23 cellular contexts compared by ENCODE assay signal in genomic region chr10:5587151-5588079, GRCh38.
DNase-seq lines count a peak whose midpoint lies in the region; ATAC-seq, FAIRE-seq and TF ChIP-seq lines count a peak whose summit lies in the region.
"Had no signal": no experiment of that assay in that cellular context is flagged by ENCODE, and none has a peak within 500 bp of the region (broad histone marks: within the 10 kb centered on the region; RNA-seq: fewer than 3 reads in every experiment).

No MANE protein-coding gene starts in this region.

- peak overlapping the region; percentile 4; the same call in 1 of the 2 replicates for H2BK5ac ChIP-seq in H1 (ENCODE audit: low read depth, low read length)

- H3K9me2 ChIP-seq in GM23338 (ENCODE audit: insufficient read depth): no peaks in the 10 kb centered on the region

- peak overlapping the region; percentile 69 for H2AFZ ChIP-seq in GM23338
- no peak overlapping the region; the same call in 1 of the 2 replicates for H2AFZ ChIP-seq in H1 (ENCODE audit: low read length)
- H2AFZ ChIP-seq: GM23248 had no signal

- no peak overlapping the region; the same call in 1 of the 2 replicates for H2BK15ac ChIP-seq in H1 (ENCODE audit: low read length)

- H3K23me2 ChIP-seq in H1 (ENCODE audit: low read depth, low read length): 0 out of 2 replicates have a peak, but pooled peaks cover 2% of the 10 kb centered on the region

- no peak for TF ChIP-seq POLR2A in H1 (IDR thresholded peaks at IDR 0.05; ENCODE audit: control extremely low read depth in 1 of 2, low read depth in 2 of 2, low read length in 2 of 2)
- TF ChIP-seq POLR2A in GM12891 (IDR thresholded peaks at IDR 0.05; ENCODE audit: low read depth, low read length): no peak

- H2AK5ac ChIP-seq in H1 (ENCODE audit: low read depth, low read length): no peak overlapping the region

- H2BK12ac ChIP-seq in H1 (ENCODE audit: low read depth, low read length): peak overlapping the region; percentile 35; the same call in 1 of the 2 replicates

- H3K27ac ChIP-seq in GM23338 (ENCODE audit: low read depth): no peak overlapping the region
- H3K27ac ChIP-seq in H1 (ENCODE audit: low read depth, low read length): no peak overlapping the region
- no peak overlapping the region for H3K27ac ChIP-seq in lower lobe of right lung
- H3K27ac ChIP-seq: GM23248, HL-60, pancreas, testis had no signal

- H3K9me3 Mint-ChIP-seq in GM23338: no peaks in the 10 kb centered on the region
- H3K9me3 Mint-ChIP-seq: T-cell had no signal

- no peak overlapping the region for H4K5ac ChIP-seq in H1 (ENCODE audit: insufficient read length, low read depth, low read length)

- H4K91ac ChIP-seq in H1 (replicated peaks; ENCODE audit: insufficient read length, low read length): peak overlapping the region; percentile 51

- H3K79me2 ChIP-seq in GM23338 (replicated peaks; ENCODE audit: insufficient read depth) (no peaks in the 10 kb centered on the region), H1 (ENCODE audit: control insufficient read depth in 1 of 2, insufficient read depth in 2 of 2, low read length in 2 of 2) (no peaks in the 10 kb centered on the region)

- CTCF ChIA-PET in H1 (lab: Charles Lee; ENCODE audit: partially characterized antibody): interaction anchor here (1.2 to 1.5 kb wide), 4 partner anchors 36 to 88 kb away, joined by 3 to 12 read pairs (median 4); partner anchors contain the start of gene CALML5

- POLR2A ChIA-PET in H1 (lab: Charles Lee; ENCODE audit: partially characterized antibody): interaction anchor here (2.0 kb wide), 1 partner anchor 141 kb away, joined by 5 read pairs; no protein-coding TSS in a partner anchor

- FAIRE-seq in H1 (lab: Jason Lieb, UNC): no peak
- no peak for FAIRE-seq in GM12891 (lab: Jason Lieb, UNC)
- FAIRE-seq: G401.6, GM12878, K562, pancreas, small intestine had no signal

- no peak overlapping the region for H2BK120ac ChIP-seq in H1 (replicated peaks; ENCODE audit: low read depth, low read length)

- TF ChIP-seq CTCF in GM23338 (conservative IDR thresholded peaks at IDR 0.05; ENCODE audit: low read depth in 2 of 2) (no peak), H1 (IDR thresholded peaks at IDR 0.05; ENCODE audit: control extremely low read depth in 1 of 3, insufficient read depth in 1 of 3, low read depth in 1 of 3, low read length in 3 of 3) (no peak), lower lobe of right lung (IDR thresholded peaks at IDR 0.05) (no peak)

- H3K27me3 Mint-ChIP-seq in GM23338 (ENCODE audit: insufficient read depth, low read depth, poor library complexity): peaks cover 14% of the 10 kb centered on the region

- H4K20me1 ChIP-seq in GM23338 (replicated peaks; ENCODE audit: insufficient read depth): no peaks in the 10 kb centered on the region
- no peaks in the 10 kb centered on the region for H4K20me1 ChIP-seq in H1 (replicated peaks in 1 of 2; ENCODE audit: control insufficient read depth in 1 of 2, insufficient read depth in 2 of 2, low read length in 2 of 2)

- H3K79me1 ChIP-seq in H1 (ENCODE audit: low read depth, low read length): no peaks in the 10 kb centered on the region

- TF ChIP-seq EP300 in H1 (IDR thresholded peaks at IDR 0.05; ENCODE audit: borderline replicate concordance in 1 of 2, low read depth in 2 of 2, low read length in 2 of 2): no peak

- WGBS in H1 (ENCODE audit: extremely low coverage in 1 of 2, insufficient coverage in 1 of 2, insufficient read length in 1 of 2, insufficient replicate concordance in 2 of 2, low coverage in 1 of 2, low lambda C conversion rate in 2 of 2, missing lambda C conversion rate in 1 of 2), 2 experiments: 72% methylated on average over 24 of the region's 25 CpGs; no CpG with 5 or more reads in 1 of the 2 experiments

- no peak overlapping the region for H3K14ac ChIP-seq in H1 (ENCODE audit: insufficient read length)

- no peak overlapping the region for H2BK20ac ChIP-seq in H1 (ENCODE audit: low read length)

- H4K8ac ChIP-seq in H1 (ENCODE audit: extremely low read depth, insufficient read depth, low read length): peak overlapping the region; percentile 22; the same call in 1 of the 2 replicates

- H3K18ac ChIP-seq in H1 (ENCODE audit: extremely low read depth, low read length): no peak overlapping the region

- H3K4me3 ChIP-seq in GM23338: no peak overlapping the region
- H3K4me3 ChIP-seq in H1 (ENCODE audit: extremely low read depth in 1 of 4, insufficient read depth in 2 of 4, low read depth in 3 of 4, low read length in 4 of 4): no peak overlapping the region
- H3K4me3 ChIP-seq in lower lobe of right lung: no peak overlapping the region
- H3K4me3 ChIP-seq: GM12878, GM23248, K562, pancreas, testis had no signal

- peak overlapping the region; percentile 50 for H3K27ac Mint-ChIP-seq in GM23338
- H3K27ac Mint-ChIP-seq: T-cell had no signal

- no peak for ATAC-seq in GM23338
- no peak for ATAC-seq in lower lobe of right lung
- ATAC-seq in GM18511 (IDR thresholded peaks at IDR 0.05; ENCODE audit: unreplicated experiment): no peak
- no peak for ATAC-seq in HG02798 (IDR thresholded peaks at IDR 0.05; ENCODE audit: poor library complexity, unreplicated experiment)
- ATAC-seq: GM12878, K562, pancreas, T-cell had no signal

- no peak overlapping the region for H3K4ac ChIP-seq in H1 (replicated peaks; ENCODE audit: insufficient read length, low read depth, low read length)

- H3K27me3 ChIP-seq in GM23338 (ENCODE audit: insufficient read depth): no peaks in the 10 kb centered on the region
- no peaks in the 10 kb centered on the region; a peak in 2 of 7 replicates for H3K27me3 ChIP-seq in H1 (replicated peaks in 1 of 4; ENCODE audit: control insufficient read depth in 3 of 4, extremely low read depth in 1 of 4, insufficient read depth in 3 of 4, low read length in 3 of 4)
- no peaks in the 10 kb centered on the region for H3K27me3 ChIP-seq in lower lobe of right lung (ENCODE audit: low read depth)
- H3K27me3 ChIP-seq: pancreas, testis had no signal

- no peak overlapping the region for H3K23ac ChIP-seq in H1 (ENCODE audit: insufficient read length)

- H3K9me3 ChIP-seq in H1 (ENCODE audit: insufficient read depth in 2 of 2, low read depth in 1 of 2, low read length in 1 of 2) (no peaks in the 10 kb centered on the region), lower lobe of right lung (no peaks in the 10 kb centered on the region)
- H3K9me3 ChIP-seq: pancreas, testis had no signal

- H3K36me3 Mint-ChIP-seq in GM23338 (ENCODE audit: low read depth): no peaks in the 10 kb centered on the region
- H3K36me3 Mint-ChIP-seq: T-cell had no signal

- H3K4me3 Mint-ChIP-seq in GM23338: no peak overlapping the region
- H3K4me3 Mint-ChIP-seq: T-cell had no signal

- TF ChIP-seq RAD21 in H1 (IDR thresholded peaks at IDR 0.05 in 1 of 2, conservative IDR thresholded peaks at IDR 0.05 in 1 of 2; ENCODE audit: low read depth in 2 of 2, low read length in 2 of 2): no peak

- DNase-seq in GM23338 (ENCODE audit: low spot score): no peak
- DNase-seq in NCI-H69 (lab: John Stamatoyannopoulos, UW): peak; percentile 29
- DNase-seq in H1 (ENCODE audit: low read depth in 1 of 2, low spot score in 2 of 2): no peak
- DNase-seq in lower lobe of right lung: peak; percentile 41
- no peak for DNase-seq in GM12891 (ENCODE audit: insufficient read length, low spot score)
- no peak for DNase-seq in superior temporal gyrus (ENCODE audit: extremely low spot score)
- DNase-seq: activated CD4-positive, alpha-beta T cell treated with anti-CD3 and anti-CD28 coated beads, Interleukin-2, amount 50 U/mL, for 4 hours; activated naive CD4-positive, alpha-beta T cell treated with anti-CD3 and anti-CD28 coated beads, Interleukin-2, amount 50 U/mL, for 16 hours; activated T-cell treated with anti-CD3 and anti-CD28 coated beads for 4 hours; effector CD4-positive, alpha-beta T cell; GM23248; NCI-H2171 treated with DMSO at 0.1 percent for 48 hours; small intestine; stimulated activated CD4-positive, alpha-beta T cell treated with anti-CD3 and anti-CD28 coated beads, Interleukin-4, amount 100 ng/mL, for 4 hours; T-cell; testis had no signal

- H3K4me2 ChIP-seq in GM23338 (peak overlapping the region; percentile 52), H1 (ENCODE audit: insufficient read depth in 1 of 2, low read depth in 2 of 2, low read length in 2 of 2) (peak overlapping the region in 1 of 2 experiments; percentile 7; a peak in 2 of 4 replicates)

- peaks cover 51% of the 10 kb centered on the region for H3K4me1 Mint-ChIP-seq in GM23338

- intact Hi-C loops in lower lobe of right lung (cut with DNase I): no loop called here

- H3F3A ChIP-seq in GM23338 (replicated peaks; ENCODE audit: low read depth): no peaks in the 10 kb centered on the region

- H3K4me1 ChIP-seq in GM23338 (ENCODE audit: insufficient read depth) (peaks cover 53% of the 10 kb centered on the region), H1 (replicated peaks in 1 of 4; ENCODE audit: control insufficient read depth in 3 of 4, insufficient read depth in 4 of 4, low read length in 3 of 4) (peaks cover 9 to 33% (median 21%) of the 10 kb centered on the region in 4 experiments), lower lobe of right lung (peaks cover 8% of the 10 kb centered on the region)
- H3K4me1 ChIP-seq: pancreas, testis had no signal

- H3K9ac ChIP-seq in H1 (replicated peaks in 1 of 4; ENCODE audit: extremely low read depth in 1 of 4, low read depth in 3 of 4, low read length in 3 of 4): no peak overlapping the region
- H3K9ac ChIP-seq: GM23248 had no signal

- H3K36me3 ChIP-seq in GM23338 (ENCODE audit: insufficient read depth): no peaks in the 10 kb centered on the region
- H3K36me3 ChIP-seq in H1 (ENCODE audit: control insufficient read depth in 2 of 4, insufficient read depth in 4 of 4, low read length in 3 of 4): no peaks in the 10 kb centered on the region
- no peaks in the 10 kb centered on the region for H3K36me3 ChIP-seq in lower lobe of right lung
- H3K36me3 ChIP-seq: pancreas had no signal

- no peak overlapping the region for H3K56ac ChIP-seq in H1 (replicated peaks; ENCODE audit: insufficient read length, low read depth, low read length)

TF ChIP-seq in H1, 55 proteins besides CTCF, POLR2A, EP300 and RAD21 (continues in another document):
- no peak for TF ChIP-seq TAF7 (optimal IDR thresholded peaks at IDR 0.05; ENCODE audit: borderline replicate concordance, low read depth, low read length)

TF ChIP-seq in GM12891, 5 proteins besides CTCF, POLR2A, EP300 and RAD21:
- no peak for TF ChIP-seq POU2F2 (IDR thresholded peaks at IDR 0.05; ENCODE audit: low read depth, low read length)
- TF ChIP-seq TAF1 (IDR thresholded peaks at IDR 0.05; ENCODE audit: low read depth, low read length): no peak
- TF ChIP-seq PAX5 (IDR thresholded peaks at IDR 0.05; ENCODE audit: insufficient read depth, low read length, severe bottlenecking): no peak
- TF ChIP-seq POLR2AphosphoS5 (IDR thresholded peaks at IDR 0.05; ENCODE audit: low read depth, low read length): no peak
- TF ChIP-seq SPI1 (IDR thresholded peaks at IDR 0.05; ENCODE audit: low read depth, low read length): no peak

Comparison
In these comparisons a context has a peak if more than half of its experiments do, and no peak if none do; other contexts are left out.
1. DNase-seq: peak in NCI-H69 (single experiment) and lower lobe of right lung (single experiment); none in GM23338 (single experiment), H1 (0 of 2), GM12891 (single experiment) and superior temporal gyrus (single experiment).